In genomic region chr12:45728625-45729232, GRCh38 we compare ENCODE assay signal across 8 cellular contexts. TPM values are rescaled to one million over a fixed set of nuclear protein-coding genes. Genes with fewer than 3 reads are reported as not detected.
DNase-seq lines count a peak whose midpoint lies in the region; ATAC-seq and FAIRE-seq lines count a peak whose summit lies in the region.

No MANE protein-coding gene starts in this region.

- peaks cover 30% of the 10 kb centered on the region for H3K4me1 ChIP-seq in endocrine pancreas (ENCODE audit: control insufficient read depth, insufficient read depth, low read length)

- peak overlapping the region; percentile 95 for H3K4me3 Mint-ChIP-seq in activated CD8-positive, alpha-beta memory T cell treated with anti-CD3 and anti-CD28 coated beads, Interleukin-2, amount 10 ng/mL, durations not matched to agents 7 days and 5 days

- CTCF ChIA-PET in activated CD8-positive, alpha-beta memory T cell treated with anti-CD3 and anti-CD28 coated beads, Interleukin-2, amount 10 ng/mL, durations not matched to agents 7 days and 5 days (lab: Charles Lee), result interaction anchor here (0.6 to 6.0 kb wide), 11 partner anchors 14 to 497 kb away, joined by 3 to 70 read pairs (median 3); no protein-coding TSS in a partner anchor

- peak overlapping the region; percentile 54 for H3K9ac ChIP-seq in endocrine pancreas (ENCODE audit: control insufficient read depth, insufficient read depth, low read length)

- H3K27ac Mint-ChIP-seq in activated CD8-positive, alpha-beta memory T cell treated with anti-CD3 and anti-CD28 coated beads, Interleukin-2, amount 10 ng/mL, durations not matched to agents 7 days and 5 days, result peak overlapping the region; percentile 100

- peak; percentile 88 for DNase-seq in D341Med (ENCODE audit: low spot score)
- peak; percentile 75 for DNase-seq in HTR-8/SVneo (ENCODE audit: insufficient read length, low spot score)
- peak; percentile 91 to 98 for DNase-seq in NOMO-1 (lab: John Stamatoyannopoulos, UW; ENCODE audit: unreplicated experiment in 2 of 2)
- peak; percentile 98 for DNase-seq in activated CD8-positive, alpha-beta memory T cell treated with anti-CD3 and anti-CD28 coated beads, Interleukin-2, amount 10 ng/mL, durations not matched to agents 7 days and 5 days
- DNase-seq in mesenteric fat pad (ENCODE audit: low spot score), result peak; percentile 98
- DNase-seq in stimulated activated CD8-positive, alpha-beta memory T cell treated with anti-CD3 and anti-CD28 coated beads, Interleukin-15, amount 100 ng/mL, for 1 hour (ENCODE audit: low read depth), result peak; percentile 91

- H3K9me3 ChIP-seq in endocrine pancreas (ENCODE audit: control insufficient read depth, low read length), result no peaks in the 10 kb centered on the region

- no peaks in the 10 kb centered on the region for H3K27me3 ChIP-seq in endocrine pancreas (ENCODE audit: control insufficient read depth, insufficient read depth, low read length)

- no peaks in the 10 kb centered on the region for H3K27me3 Mint-ChIP-seq in activated CD8-positive, alpha-beta memory T cell treated with anti-CD3 and anti-CD28 coated beads, Interleukin-2, amount 10 ng/mL, durations not matched to agents 7 days and 5 days

- H3K36me3 Mint-ChIP-seq in activated CD8-positive, alpha-beta memory T cell treated with anti-CD3 and anti-CD28 coated beads, Interleukin-2, amount 10 ng/mL, durations not matched to agents 7 days and 5 days, result peaks cover 27% of the 10 kb centered on the region

- H3K9me3 Mint-ChIP-seq in activated CD8-positive, alpha-beta memory T cell treated with anti-CD3 and anti-CD28 coated beads, Interleukin-2, amount 10 ng/mL, durations not matched to agents 7 days and 5 days (ENCODE audit: low read depth), result no peaks in the 10 kb centered on the region

- H3K4me3 ChIP-seq in endocrine pancreas (ENCODE audit: control insufficient read depth, insufficient read depth, low read length), result peak overlapping the region; percentile 97

- no peaks in the 10 kb centered on the region for H3K36me3 ChIP-seq in endocrine pancreas (ENCODE audit: control insufficient read depth, insufficient read depth, low read length)

- ATAC-seq in GM21381 (IDR thresholded peaks at IDR 0.05; ENCODE audit: unreplicated experiment), result peak; percentile 52
- ATAC-seq in activated CD8-positive, alpha-beta memory T cell treated with anti-CD3 and anti-CD28 coated beads, Interleukin-2, amount 10 ng/mL, durations not matched to agents 7 days and 5 days, result peak; percentile 70

- FAIRE-seq in HTR-8/SVneo (lab: Jason Lieb, UNC), result peak; percentile 91

- H3K4me1 Mint-ChIP-seq in activated CD8-positive, alpha-beta memory T cell treated with anti-CD3 and anti-CD28 coated beads, Interleukin-2, amount 10 ng/mL, durations not matched to agents 7 days and 5 days, result peaks cover 19% of the 10 kb centered on the region

RNA-seq across cellular contexts. Expression of gene ARID2, which starts 0.8 kb away (rescaled TPM):
- total RNA-seq in activated CD8-positive, alpha-beta memory T cell treated with anti-CD3 and anti-CD28 coated beads, Interleukin-2, amount 10 ng/mL, durations not matched to agents 7 days and 5 days, result 10 to 100 TPM; 38.3 to 49.6 TPM
- total RNA-seq in mesenteric fat pad, result 26.0 TPM

Comparison
In these comparisons a context has a peak if more than half of its experiments do, and no peak if none do; other contexts are left out.
1. Peak in every context shown above with its lines: DNase-seq, ATAC-seq and H3K4me3 ChIP-seq.